Comparison of ENCODE assay signal across 8 cellular contexts in genomic region chr6:158819213-158819976, GRCh38. TPM values are rescaled to one million over a fixed set of nuclear protein-coding genes. Genes with fewer than 3 reads are reported as not detected.
A peak's percentile ranks its signal among the peaks of the same experiment; 100 is the strongest.
DNase-seq lines count a peak whose midpoint lies in the region; ATAC-seq, FAIRE-seq and TF ChIP-seq lines count a peak whose summit lies in the region.

TSS of gene EZR (minus strand) at chr6:158819368. CDS start at chr6:158818093, 1,275 bp downstream.

- H3K4me1 Mint-ChIP-seq in activated naive CD4-positive, alpha-beta T cell treated with anti-CD3 and anti-CD28 coated beads for 36 hours (ENCODE audit: low read depth): peaks cover 46% of the 10 kb centered on the region

- no peak for FAIRE-seq in pancreas (lab: Jason Lieb, UNC)

- peaks cover 36% of the 10 kb centered on the region for H3K79me2 ChIP-seq in KMS-11 (ENCODE audit: insufficient read depth, low read depth)

- peak; percentile 35 for ATAC-seq in GM21619 (IDR thresholded peaks at IDR 0.05; ENCODE audit: unreplicated experiment)
- peak; percentile 52 to 79 (median 73) for ATAC-seq in pancreas

- peaks cover 33% of the 10 kb centered on the region for H4K20me1 ChIP-seq in KMS-11 (ENCODE audit: insufficient read depth)

- peaks cover 35% of the 10 kb centered on the region for H3K36me3 Mint-ChIP-seq in activated naive CD4-positive, alpha-beta T cell treated with anti-CD3 and anti-CD28 coated beads for 36 hours (ENCODE audit: low read depth)

- TF ChIP-seq CTCF in KMS-11 (conservative IDR thresholded peaks at IDR 0.05; ENCODE audit: low read depth, low read length) (no peak), pancreas (IDR thresholded peaks at IDR 0.05) (no peak), tibial nerve (IDR thresholded peaks at IDR 0.05) (peak in 2 of 5 experiments; percentile 2 to 12)

- H3K4me3 Mint-ChIP-seq in activated naive CD4-positive, alpha-beta T cell treated with anti-CD3 and anti-CD28 coated beads for 36 hours: peak within 1 kb of the TSS; percentile 97

- CTCF ChIA-PET in activated naive CD4-positive, alpha-beta T cell treated with anti-CD3 and anti-CD28 coated beads for 36 hours (lab: Charles Lee): no interaction called here

- 10 to 12% methylated on average over 57 to 67 of the region's 67 CpGs for WGBS in pancreas, 2 donors
- WGBS in tibial nerve, 2 donors: 17 to 29% methylated on average over 20 to 33 of the region's 67 CpGs

- H3K27ac Mint-ChIP-seq in activated naive CD4-positive, alpha-beta T cell treated with anti-CD3 and anti-CD28 coated beads for 36 hours: peak within 1 kb of the TSS; percentile 98

- H3K4me3 ChIP-seq in KMS-11 (IDR thresholded peaks at IDR 0.05; ENCODE audit: insufficient read depth, low read depth, low read length) (no peak within 1 kb of the TSS), SK-N-MC (peak within 1 kb of the TSS; percentile 93), pancreas (peak within 1 kb of the TSS; percentile 76 to 86 (median 80)), tibial nerve (peak within 1 kb of the TSS; percentile 60 to 92 (median 76))

- intact Hi-C loops in activated naive CD4-positive, alpha-beta T cell treated with anti-CD3 and anti-CD28 coated beads for 36 hours (cut with micrococcal nuclease): loop anchor here (5.0 kb wide), 4 partner anchors 257 to 943 kb away; partner anchors contain the start of genes ACAT2, SOD2 and TMEM181
- intact Hi-C loops in pancreas (cut with DNase I): no loop called here

- peak in 1 of 2 donors; percentile 70 for TF ChIP-seq EP300 in tibial nerve (IDR thresholded peaks at IDR 0.05)

- H3K27me3 ChIP-seq in KMS-11 (ENCODE audit: insufficient read depth, low read depth): no peaks in the 10 kb centered on the region
- H3K27me3 ChIP-seq in pancreas: no peaks in the 10 kb centered on the region
- H3K27me3 ChIP-seq in tibial nerve: no peaks in the 10 kb centered on the region

- H3K9me3 ChIP-seq in SK-N-MC (ENCODE audit: low read depth, low read length): no peaks in the 10 kb centered on the region
- H3K9me3 ChIP-seq in pancreas: no peaks in the 10 kb centered on the region
- H3K9me3 ChIP-seq in tibial nerve: no peaks in the 10 kb centered on the region

- peak within 1 kb of the TSS; percentile 98 for H2AFZ ChIP-seq in KMS-11 (ENCODE audit: low read depth)

- H3K27me3 Mint-ChIP-seq in activated naive CD4-positive, alpha-beta T cell treated with anti-CD3 and anti-CD28 coated beads for 36 hours (ENCODE audit: low read depth): no peaks in the 10 kb centered on the region

- peaks cover 35% of the 10 kb centered on the region for H3K4me1 ChIP-seq in KMS-11 (ENCODE audit: low read depth, poor library complexity, severe bottlenecking)
- peaks cover 15 to 23% (median 18%) of the 10 kb centered on the region in 3 donors for H3K4me1 ChIP-seq in pancreas
- H3K4me1 ChIP-seq in tibial nerve: peaks cover 0 to 33% (median 24%) of the 10 kb centered on the region in 4 donors

- DNase-seq in DMS79 treated with DMSO at 0.1 percent for 48 hours (lab: John Stamatoyannopoulos, UW) (peak; percentile 60), SK-N-MC (ENCODE audit: low read depth, low spot score) (no peak), glomerular visceral epithelial cell (ENCODE audit: extremely low spot score) (peak; percentile 85), pancreas (peak; percentile 82 to 93 (median 87)), tibial nerve (ENCODE audit: low spot score in 2 of 2) (peak; percentile 36 to 53)
- DNase-seq in activated naive CD4-positive, alpha-beta T cell treated with anti-CD3 and anti-CD28 coated beads for 36 hours: peak; percentile 87

- H3K4me2 ChIP-seq in KMS-11: peak within 1 kb of the TSS; percentile 44; the same call in 1 of the 2 replicates

- H3K9me3 Mint-ChIP-seq in activated naive CD4-positive, alpha-beta T cell treated with anti-CD3 and anti-CD28 coated beads for 36 hours: no peaks in the 10 kb centered on the region

- H3K36me3 ChIP-seq in KMS-11 (ENCODE audit: insufficient read depth) (0 out of 2 replicates have a peak, but pooled peaks cover 3% of the 10 kb centered on the region), SK-N-MC (ENCODE audit: insufficient read depth, low read length) (peaks cover 14% of the 10 kb centered on the region), pancreas (no peaks in the 10 kb centered on the region), tibial nerve (no peaks in the 10 kb centered on the region)

- peak within 1 kb of the TSS; percentile 86 for H3K9ac ChIP-seq in KMS-11
- H3K9ac ChIP-seq in SK-N-MC (ENCODE audit: insufficient read length): peak within 1 kb of the TSS; percentile 71

- peak; percentile 19 to 62 for TF ChIP-seq POLR2A in tibial nerve (IDR thresholded peaks at IDR 0.05)

- H3K27ac ChIP-seq in KMS-11 (peak within 1 kb of the TSS; percentile 92), SK-N-MC (peak within 1 kb of the TSS; percentile 72), pancreas (peak within 1 kb of the TSS; percentile 94 to 97 (median 96)), tibial nerve (peak within 1 kb of the TSS; percentile 94 to 99 (median 97))

RNA-seq across cellular contexts. Expression of gene EZR, which starts in this region (rescaled TPM):
- total RNA-seq in activated naive CD4-positive, alpha-beta T cell treated with anti-CD3 and anti-CD28 coated beads for 36 hours: 100 to 1,000 TPM; 229 to 230 TPM
- total RNA-seq in pancreas (100 to 1,000 TPM in 3 of 6 donors, 10 to 100 TPM in 3; 68.1 to 109 (median 94.8) TPM), tibial nerve (100 to 1,000 TPM in 3 of 4 donors, 10 to 100 TPM in 1; 83.7 to 168 (median 144) TPM)
- 10 to 100 TPM; 70.6 to 91.6 TPM for polyA plus RNA-seq in pancreas
